Comparison of ENCODE assay signal across 1 cellular context in genomic region chr1:25554886-25555752, GRCh38.
TF ChIP-seq lines count a peak whose summit lies in the region.

No MANE protein-coding gene starts in this region.

TF ChIP-seq in IMR-90, 13 proteins besides CTCF, POLR2A, EP300 and RAD21:
- peak; percentile 39 for TF ChIP-seq RCOR1 (IDR thresholded peaks at IDR 0.05; ENCODE audit: insufficient replicate concordance, low read length)
- TF ChIP-seq MAZ (IDR thresholded peaks at IDR 0.05; ENCODE audit: borderline replicate concordance, low read depth, low read length), result no peak
- TF ChIP-seq NFE2L2 (IDR thresholded peaks at IDR 0.05; ENCODE audit: low read depth, low read length), result 0 out of 2 replicates have a peak, but pooled peaks have one; percentile 34
